In genomic region chr6:28673800-28674671, GRCh38 we compare ENCODE assay signal across 8 cellular contexts.
DNase-seq lines count a peak whose midpoint lies in the region; ATAC-seq and TF ChIP-seq lines count a peak whose summit lies in the region.

No MANE protein-coding gene starts in this region.

- H3K36me3 ChIP-seq in mammary epithelial cell (ENCODE audit: insufficient read depth, low read length), result no peaks in the 10 kb centered on the region

- H4K20me1 ChIP-seq in mammary epithelial cell (ENCODE audit: insufficient read depth, low read length), result no peaks in the 10 kb centered on the region

- CTCF ChIA-PET in mammary epithelial cell (lab: Charles Lee; ENCODE audit: low non-redundant PET), result interaction anchor here (0.6 kb wide), 1 partner anchor 175 kb away, joined by 5 read pairs; no protein-coding TSS in a partner anchor

- H3K9me3 ChIP-seq in mammary epithelial cell (replicated peaks; ENCODE audit: insufficient read depth, low read length), result no peaks in the 10 kb centered on the region

- no peaks in the 10 kb centered on the region for H3K79me2 ChIP-seq in mammary epithelial cell (ENCODE audit: insufficient read depth, low read length)

- H3K4me1 ChIP-seq in mammary epithelial cell (ENCODE audit: insufficient read depth, low read length), result peaks cover 10% of the 10 kb centered on the region

- BruUV-seq in mammary epithelial cell (replicated peaks; lab: Mats Ljungman, UMichigan), result no TSS peak

- DNase-seq in DMS79 (lab: John Stamatoyannopoulos, UW), result peak; percentile 28
- DNase-seq in HuH-7 (ENCODE audit: low spot score), result peak; percentile 42
- DNase-seq in SK-MEL-5 (ENCODE audit: low read depth, low spot score), result peak; percentile 83
- peak; percentile 83 for DNase-seq in mammary epithelial cell
- peak; percentile 64 for DNase-seq in midbrain (lab: John Stamatoyannopoulos, UW)
- DNase-seq in superior temporal gyrus (ENCODE audit: extremely low spot score), result peak; percentile 72
- no peak for DNase-seq in NCI-H510A treated with DMSO at 0.1 percent for 48 hours (lab: John Stamatoyannopoulos, UW)

- no peak overlapping the region for H3K27ac ChIP-seq in mammary epithelial cell (ENCODE audit: insufficient read depth, low read depth, low read length)

- peak overlapping the region; percentile 96 for H2AFZ ChIP-seq in mammary epithelial cell (ENCODE audit: low read depth, low read length)

- no peaks in the 10 kb centered on the region for H3K27me3 ChIP-seq in mammary epithelial cell (ENCODE audit: insufficient read depth, low read length)

- TF ChIP-seq CTCF in mammary epithelial cell (conservative IDR thresholded peaks at IDR 0.05 in 1 of 2, IDR thresholded peaks at IDR 0.05 in 1 of 2; ENCODE audit: extremely low read depth in 1 of 2, insufficient read depth in 1 of 2, low read depth in 1 of 2, low read length in 2 of 2), result no peak

- peak overlapping the region; percentile 40 to 69 (median 66) for H3K4me3 ChIP-seq in mammary epithelial cell (replicated peaks in 1 of 3; ENCODE audit: insufficient read depth in 1 of 3, low read depth in 2 of 3, low read length in 3 of 3)

- in situ Hi-C loops in SK-MEL-5 (cut with HindIII; ENCODE audit: low pct_unique_long_range_greater_than_20kb, low sequenced_read_pairs) (no loop called here), mammary epithelial cell (cut with MboI; ENCODE audit: low sequenced_read_pairs in 2 of 2) (no loop called here)

- dilution Hi-C loops in mammary epithelial cell (cut with HindIII; ENCODE audit: low sequenced_read_pairs), result loop anchor here (5.0 kb wide), 1 partner anchor 37 kb away; no protein-coding TSS in a partner anchor

- WGBS in mammary epithelial cell (ENCODE audit: low coverage, missing lambda C conversion rate), result 2% methylated on average over 34 of the region's 44 CpGs

- H3K9ac ChIP-seq in mammary epithelial cell (ENCODE audit: insufficient read depth, low read length), result peak overlapping the region; percentile 54

- peak overlapping the region; percentile 92 for H3K4me2 ChIP-seq in mammary epithelial cell (ENCODE audit: insufficient read depth, low read depth, low read length)

- no peak for ATAC-seq in GM18517 (IDR thresholded peaks at IDR 0.05; ENCODE audit: unreplicated experiment)

- intact Hi-C loops in mammary epithelial cell (cut with micrococcal nuclease), result loop anchor here (2.0 kb wide), 3 partner anchors 15 to 131 kb away; no protein-coding TSS in a partner anchor
